8 cellular contexts compared by ENCODE assay signal in the genomic region with DNA sequence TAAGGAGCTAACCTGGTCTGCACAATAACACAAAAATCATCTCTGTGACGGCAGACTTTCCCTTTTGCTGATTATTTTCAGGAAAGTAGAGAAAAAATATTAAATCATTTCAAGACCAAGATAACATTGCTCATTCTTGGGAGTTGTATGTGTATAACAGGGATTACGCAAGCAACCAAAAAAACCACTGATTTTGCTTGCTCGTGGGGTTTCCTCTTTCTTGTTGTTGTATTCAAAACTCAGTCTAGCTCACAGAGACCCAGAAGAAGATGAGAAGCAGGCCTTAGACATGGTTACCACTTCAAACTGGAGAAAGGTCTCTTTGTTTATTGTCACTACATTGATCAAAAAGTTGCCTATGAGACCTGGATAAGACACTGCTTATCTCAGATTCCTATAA. TPM values are rescaled to one million over a fixed set of nuclear protein-coding genes. Genes with fewer than 3 reads are reported as not detected.
DNase-seq lines count a peak whose midpoint lies in the region; ATAC-seq and TF ChIP-seq lines count a peak whose summit lies in the region.

No MANE protein-coding gene starts in this region.

- peaks cover 7% of the 10 kb centered on the region in 2 donors for H3K36me3 Mint-ChIP-seq in activated naive CD4-positive, alpha-beta T cell treated with anti-CD3 and anti-CD28 coated beads, Interleukin-2, amount 50 U/mL, for 72 hours

- peaks cover 0 to 4% of the 10 kb centered on the region in 2 donors for H3K9me3 Mint-ChIP-seq in activated naive CD4-positive, alpha-beta T cell treated with anti-CD3 and anti-CD28 coated beads, Interleukin-2, amount 50 U/mL, for 72 hours

- TF ChIP-seq CTCF in omental fat pad (IDR thresholded peaks at IDR 0.05): no peak

- ATAC-seq in GM18858 (IDR thresholded peaks at IDR 0.05; ENCODE audit: unreplicated experiment): peak; percentile 18
- peak; percentile 15 for ATAC-seq in HG03280 (IDR thresholded peaks at IDR 0.05; ENCODE audit: unreplicated experiment)
- peak; percentile 43 to 67 for ATAC-seq in activated naive CD4-positive, alpha-beta T cell treated with anti-CD3 and anti-CD28 coated beads, Interleukin-2, amount 50 U/mL, for 72 hours
- ATAC-seq in omental fat pad (ENCODE audit: low FRiP score): peak; percentile 19
- ATAC-seq in HG02588 (IDR thresholded peaks at IDR 0.05; ENCODE audit: unreplicated experiment): no peak
- ATAC-seq in HG02840 (IDR thresholded peaks at IDR 0.05; ENCODE audit: low FRiP score, unreplicated experiment): no peak

- DNase-seq in activated naive CD4-positive, alpha-beta T cell treated with anti-CD3 and anti-CD28 coated beads, Interleukin-2, amount 50 U/mL, for 72 hours (ENCODE audit: low spot score in 2 of 2): peak in 1 of 2 donors; percentile 33
- DNase-seq in omental fat pad (ENCODE audit: low spot score) (no peak), A172 (ENCODE audit: low spot score) (no peak), D341Med (ENCODE audit: low spot score) (no peak)

- H3K27ac Mint-ChIP-seq in activated naive CD4-positive, alpha-beta T cell treated with anti-CD3 and anti-CD28 coated beads, Interleukin-2, amount 50 U/mL, for 72 hours: peak overlapping the region; percentile 91

RNA-seq across cellular contexts. Expression of a gene that starts 2.2 kb away (rescaled TPM):
- total RNA-seq in activated naive CD4-positive, alpha-beta T cell treated with anti-CD3 and anti-CD28 coated beads, Interleukin-2, amount 50 U/mL, for 72 hours: 10 to 100 TPM in 1 of 2 donors, 1 to 10 TPM in 1; 3.5 to 10.3 TPM
- total RNA-seq in omental fat pad: 10 to 100 TPM; 25.0 to 39.3 (median 32.8) TPM
- total RNA-seq in A172 (2014; rRNA removed; shearing (Covaris generic)): 13.3 and 20.2 TPM in 2 replicates

RNA-seq across cellular contexts. Expression of a gene that starts 33.0 kb away (rescaled TPM):
- 100 to 1,000 TPM; 100 to 149 TPM for total RNA-seq in activated naive CD4-positive, alpha-beta T cell treated with anti-CD3 and anti-CD28 coated beads, Interleukin-2, amount 50 U/mL, for 72 hours
- total RNA-seq in omental fat pad: 10 to 100 TPM; 28.8 to 39.9 (median 34.3) TPM
- total RNA-seq in A172 (2014; rRNA removed; shearing (Covaris generic)): 56.5 and 64.7 TPM in 2 replicates

Comparison
In these comparisons a context has a peak if more than half of its experiments do, and no peak if none do; other contexts are left out.
1. ATAC-seq: peak in GM18858 (single experiment), HG03280 (single experiment), activated naive CD4-positive, alpha-beta T cell treated with anti-CD3 and anti-CD28 coated beads, Interleukin-2, amount 50 U/mL, for 72 hours (2 of 2) and omental fat pad (single experiment); none in HG02588 (single experiment) and HG02840 (single experiment).